11 cellular contexts compared by ENCODE assay signal in the genomic region with DNA sequence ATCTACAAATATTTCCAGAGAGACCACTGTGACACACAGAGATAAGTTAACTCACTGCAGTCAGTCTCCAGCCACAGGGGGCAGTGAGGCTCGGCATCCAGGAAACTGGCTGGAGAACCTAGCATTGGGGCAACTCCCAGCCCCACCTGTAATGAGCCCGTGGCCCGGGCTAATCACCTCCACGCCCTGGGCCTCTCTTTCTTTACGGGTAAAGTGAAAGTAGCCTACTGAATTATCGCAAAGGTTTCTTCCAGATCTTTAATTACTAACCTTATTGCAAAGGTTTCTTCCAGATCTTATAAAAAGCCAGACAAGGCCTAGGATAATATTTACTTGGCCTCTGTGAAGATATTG. TPM values are rescaled to one million over a fixed set of nuclear protein-coding genes. Genes with fewer than 3 reads are reported as not detected.
DNase-seq lines count a peak whose midpoint lies in the region; ATAC-seq and TF ChIP-seq lines count a peak whose summit lies in the region.
"Had no signal": no experiment of that assay in that cellular context is flagged by ENCODE, and none has a peak within 500 bp of the region (broad histone marks: within the 10 kb centered on the region; RNA-seq: fewer than 3 reads in every experiment).

No MANE protein-coding gene starts in this region.

- intact Hi-C loops in left cardiac atrium (cut with DNase I): loop anchor here (2.0 to 5.0 kb wide), 4 partner anchors 62 to 348 kb away; no protein-coding TSS in a partner anchor
- intact Hi-C loops in cardiac septum (cut with DNase I): loop anchor here (1.0 to 2.0 kb wide), 2 partner anchors 298 to 349 kb away; no protein-coding TSS in a partner anchor
- intact Hi-C loops in upper lobe of right lung (cut with DNase I): loop anchor here (5.0 kb wide), 2 partner anchors 297 to 347 kb away; a partner anchor contains a TSS

- H3K36me3 ChIP-seq in duodenal mucosa (ENCODE audit: control insufficient read depth in 1 of 2, insufficient read depth in 2 of 2, low read length in 2 of 2) (peaks cover 5 to 31% of the 10 kb centered on the region in 2 donors), mesenchymal stem cell (ENCODE audit: control insufficient read depth in 1 of 2, insufficient read depth in 2 of 2, low read depth in 1 of 2, low read length in 2 of 2) (no peaks in the 10 kb centered on the region), upper lobe of right lung (no peaks in the 10 kb centered on the region), HAP-1 (replicated peaks) (no peaks in the 10 kb centered on the region)
- H3K36me3 ChIP-seq: ovary, WERI-Rb-1 had no signal

- in situ Hi-C loops in HAP-1 (cut with MboI; ENCODE audit: low sequenced_read_pairs): loop anchor here (5.0 kb wide), 1 partner anchor 347 kb away; no protein-coding TSS in a partner anchor

- WGBS in mesenchymal stem cell: 72% methylated on average over 5 of the region's 6 CpGs

- H4K91ac ChIP-seq in mesenchymal stem cell (ENCODE audit: low read length): no peak overlapping the region

- no peak overlapping the region for H3K23ac ChIP-seq in mesenchymal stem cell (ENCODE audit: low read length in 2 of 2)

- H3K27ac ChIP-seq in duodenal mucosa (ENCODE audit: low read depth, low read length) (peak overlapping the region; percentile 78), mesenchymal stem cell (ENCODE audit: low read length, poor library complexity, severe bottlenecking) (no peak overlapping the region), upper lobe of right lung (peak overlapping the region; percentile 67)
- H3K27ac ChIP-seq: ovary, WERI-Rb-1 had no signal

- no peak overlapping the region for H3K4ac ChIP-seq in mesenchymal stem cell (ENCODE audit: low read depth in 1 of 2, low read length in 2 of 2)

- H3K79me1 ChIP-seq in mesenchymal stem cell (replicated peaks; ENCODE audit: low read length, poor library complexity, severe bottlenecking): no peaks in the 10 kb centered on the region

- H3K4me1 ChIP-seq in duodenal mucosa (ENCODE audit: control insufficient read depth in 1 of 2, insufficient read depth in 2 of 2, low read length in 2 of 2): peaks cover 34 to 38% of the 10 kb centered on the region in 2 donors
- peaks cover 15% of the 10 kb centered on the region for H3K4me1 ChIP-seq in mesenchymal stem cell (ENCODE audit: control insufficient read depth, insufficient read depth, low read depth, low read length)
- H3K4me1 ChIP-seq in upper lobe of right lung: peaks cover 7% of the 10 kb centered on the region
- no peaks in the 10 kb centered on the region for H3K4me1 ChIP-seq in HAP-1

- H3K9me3 ChIP-seq in duodenal mucosa (ENCODE audit: control insufficient read depth in 1 of 2, low read length in 2 of 2) (no peaks in the 10 kb centered on the region), mesenchymal stem cell (ENCODE audit: control insufficient read depth, low read length) (no peaks in the 10 kb centered on the region), upper lobe of right lung (no peaks in the 10 kb centered on the region), HAP-1 (no peaks in the 10 kb centered on the region)
- H3K9me3 ChIP-seq: ovary had no signal

- no peak overlapping the region for H3K18ac ChIP-seq in mesenchymal stem cell (ENCODE audit: low read depth in 1 of 2, low read length in 2 of 2)

- H2AFZ ChIP-seq in mesenchymal stem cell (ENCODE audit: low read depth, low read length): no peak overlapping the region

- H4K8ac ChIP-seq in mesenchymal stem cell (ENCODE audit: low read length): peak overlapping the region; percentile 66

- DNase-seq in left cardiac atrium: no peak
- no peak for DNase-seq in cardiac septum (ENCODE audit: low spot score)
- DNase-seq in mesenchymal stem cell: no peak
- no peak for DNase-seq in upper lobe of right lung
- DNase-seq in HAP-1 (ENCODE audit: low spot score in 2 of 2): no peak
- DNase-seq: NCI-H1436 treated with DMSO at 0.1 percent for 48 hours had no signal

- H2BK120ac ChIP-seq in mesenchymal stem cell (ENCODE audit: low read depth, low read length): no peak overlapping the region

- H3K4me3 ChIP-seq in duodenal mucosa (ENCODE audit: low read depth in 1 of 2, low read length in 2 of 2) (peak overlapping the region in 1 of 2 donors; percentile 12), mesenchymal stem cell (ENCODE audit: insufficient read depth in 1 of 2, low read depth in 1 of 2, low read length in 2 of 2) (no peak overlapping the region), upper lobe of right lung (no peak overlapping the region), HAP-1 (no peak overlapping the region)
- H3K4me3 ChIP-seq: ovary had no signal

- H2BK15ac ChIP-seq in mesenchymal stem cell (ENCODE audit: low read depth, poor library complexity, severe bottlenecking): no peak overlapping the region

- ATAC-seq in left cardiac atrium: peak; percentile 19 to 23
- peak; percentile 39 for ATAC-seq in upper lobe of right lung
- ATAC-seq in GM19324 (IDR thresholded peaks at IDR 0.05; ENCODE audit: low FRiP score, unreplicated experiment): no peak
- ATAC-seq in GM19463 (IDR thresholded peaks at IDR 0.05; ENCODE audit: unreplicated experiment): no peak

- no peak for TF ChIP-seq CTCF in upper lobe of right lung (IDR thresholded peaks at IDR 0.05)

- H3K9ac ChIP-seq in duodenal mucosa (ENCODE audit: low read depth in 1 of 2, low read length in 2 of 2): peak overlapping the region in 1 of 2 donors; percentile 50
- H3K9ac ChIP-seq in mesenchymal stem cell (ENCODE audit: low read length): peak overlapping the region; percentile 48

- no peak overlapping the region for H2AK5ac ChIP-seq in mesenchymal stem cell (ENCODE audit: low read length, severe bottlenecking)

- H3K27me3 ChIP-seq in duodenal mucosa (ENCODE audit: control insufficient read depth in 1 of 2, insufficient read depth in 2 of 2, low read length in 2 of 2) (no peaks in the 10 kb centered on the region), mesenchymal stem cell (ENCODE audit: control insufficient read depth in 1 of 2, insufficient read depth in 1 of 2, low read length in 2 of 2) (peaks cover 0 to 10% of the 10 kb centered on the region in 2 experiments), upper lobe of right lung (no peaks in the 10 kb centered on the region), HAP-1 (ENCODE audit: low read depth) (no peaks in the 10 kb centered on the region)
- H3K27me3 ChIP-seq: ovary had no signal

- no peak overlapping the region for H2BK5ac ChIP-seq in mesenchymal stem cell (ENCODE audit: low read depth, low read length, poor library complexity, severe bottlenecking)

- H3K4me2 ChIP-seq in mesenchymal stem cell (ENCODE audit: low read length, poor library complexity, severe bottlenecking): no peak overlapping the region

- no peak overlapping the region for H2BK12ac ChIP-seq in mesenchymal stem cell (ENCODE audit: low read length in 2 of 2)

- H3K14ac ChIP-seq in mesenchymal stem cell (ENCODE audit: low read length in 2 of 2): no peak overlapping the region

RNA-seq across cellular contexts. Expression of a gene that starts 45.6 kb away (rescaled TPM):
- total RNA-seq in left cardiac atrium (100 to 1,000 TPM; 137 to 155 TPM), cardiac septum (130 TPM), upper lobe of right lung (68.9 TPM)
- 34.3 TPM for polyA plus RNA-seq in mesenchymal stem cell (2013, experiment 1 of 2)
- 35.9 TPM for polyA plus RNA-seq in mesenchymal stem cell (2013, experiment 2 of 2)

Comparison
In these comparisons a context has a peak if more than half of its experiments do, and no peak if none do; other contexts are left out.
1. ATAC-seq: peak in left cardiac atrium (2 of 2) and upper lobe of right lung (single experiment); none in GM19324 (single experiment) and GM19463 (single experiment).